In the genomic region with DNA sequence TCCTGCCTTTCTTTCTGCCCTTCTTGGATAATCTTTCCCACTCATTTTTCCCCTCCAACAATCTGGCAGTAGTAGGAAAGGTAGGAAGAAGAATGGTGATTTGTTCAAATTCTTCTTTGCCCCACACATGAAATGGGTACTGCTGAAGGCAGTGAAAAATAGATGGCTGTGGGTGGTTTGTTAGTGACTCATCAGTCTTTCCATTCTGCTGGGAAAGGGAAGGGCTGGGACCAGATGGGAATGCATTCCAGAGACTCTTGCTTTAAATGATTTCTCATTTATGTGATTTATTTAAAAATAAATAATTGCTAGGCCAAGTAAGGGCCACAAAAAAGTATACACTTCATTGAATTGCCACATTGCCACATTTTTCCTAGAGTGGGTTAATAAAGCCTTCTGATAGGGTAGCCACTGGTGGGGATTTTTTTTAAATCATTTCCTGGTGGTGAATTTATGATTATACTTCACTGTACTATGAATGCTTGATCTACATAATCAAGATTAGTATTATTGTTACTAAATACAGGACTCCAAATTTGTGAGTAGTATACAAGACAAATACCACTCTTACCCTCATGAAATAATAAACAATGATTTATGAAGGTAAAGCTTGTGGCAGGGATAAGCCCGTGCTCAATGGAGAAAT, we compare ENCODE assay signal across 8 cellular contexts.
DNase-seq lines count a peak whose midpoint lies in the region; ATAC-seq and TF ChIP-seq lines count a peak whose summit lies in the region.

No MANE protein-coding gene starts in this region.

- ATAC-seq in heart right ventricle, result peak in 6 of 8 donors; percentile 63 to 93 (median 82)
- ATAC-seq in GM19351 (IDR thresholded peaks at IDR 0.05; ENCODE audit: unreplicated experiment), result no peak
- ATAC-seq in HG03159 (IDR thresholded peaks at IDR 0.05; ENCODE audit: unreplicated experiment), result no peak
- no peak for ATAC-seq in HG03565 (IDR thresholded peaks at IDR 0.05; ENCODE audit: unreplicated experiment)

- H3K4me3 ChIP-seq in adrenal gland (no peak overlapping the region), heart right ventricle (no peak overlapping the region), skeletal muscle satellite cell (ENCODE audit: low read length) (peak overlapping the region; percentile 19)

- H3K36me3 ChIP-seq in adrenal gland (replicated peaks in 1 of 2) (no peaks in the 10 kb centered on the region), heart right ventricle (no peaks in the 10 kb centered on the region), skeletal muscle satellite cell (ENCODE audit: insufficient read depth, low read length) (no peaks in the 10 kb centered on the region)

- no peaks in the 10 kb centered on the region for H3K27me3 ChIP-seq in adrenal gland
- no peaks in the 10 kb centered on the region for H3K27me3 ChIP-seq in heart right ventricle
- H3K27me3 ChIP-seq in skeletal muscle satellite cell (ENCODE audit: control insufficient read depth, insufficient read depth, low read length), result no peaks in the 10 kb centered on the region

- WGBS in adrenal gland, 4 donors, result 29 to 52% (median 39%) methylated on average over 1 of the region's 1 CpG
- 84 to 94% methylated on average over 1 of the region's 1 CpG for WGBS in heart right ventricle, 2 donors

- no peak for TF ChIP-seq POLR2A in adrenal gland (IDR thresholded peaks at IDR 0.05)

- TF ChIP-seq CTCF in adrenal gland (IDR thresholded peaks at IDR 0.05) (no peak), heart right ventricle (IDR thresholded peaks at IDR 0.05) (no peak)

- peak overlapping the region; percentile 69 for H3K4me2 ChIP-seq in skeletal muscle satellite cell (ENCODE audit: low read length)

- DNase-seq in H4 (ENCODE audit: low spot score) (peak; percentile 93), adrenal gland (peak in 5 of 7 donors; percentile 22 to 59 (median 26)), heart right ventricle (no peak)
- no peak for DNase-seq in activated naive CD4-positive, alpha-beta T cell treated with Interleukin-2 at 50 U/mL for 16 hours

- peak overlapping the region; percentile 13 for H3K9ac ChIP-seq in skeletal muscle satellite cell (ENCODE audit: low read depth, low read length)

- H3K9me3 ChIP-seq in adrenal gland (replicated peaks in 1 of 3) (no peaks in the 10 kb centered on the region), heart right ventricle (peaks cover 0 to 24% (median 6%) of the 10 kb centered on the region in 11 donors), skeletal muscle satellite cell (replicated peaks; ENCODE audit: low read length) (no peaks in the 10 kb centered on the region)

- H3K27ac ChIP-seq in adrenal gland, result peak overlapping the region in 2 of 5 donors; percentile 50 to 73
- H3K27ac ChIP-seq in heart right ventricle, result peak overlapping the region in 6 of 10 donors; percentile 11 to 66 (median 43)

- peaks cover 11 to 31% of the 10 kb centered on the region in 2 donors for H3K4me1 ChIP-seq in adrenal gland (replicated peaks in 1 of 2)
- peaks cover 3 to 37% (median 19%) of the 10 kb centered on the region in 9 donors for H3K4me1 ChIP-seq in heart right ventricle
- peaks cover 28% of the 10 kb centered on the region for H3K4me1 ChIP-seq in skeletal muscle satellite cell (ENCODE audit: control insufficient read depth, insufficient read depth, low read length)

- intact Hi-C loops in adrenal gland (cut with DNase I), result no loop called here
- intact Hi-C loops in heart right ventricle (cut with DNase I), result no loop called here

Comparison
In these comparisons a context has a peak if more than half of its experiments do, and no peak if none do; other contexts are left out.
1. DNase-seq: peak in H4 (single experiment) and adrenal gland (5 of 7); none in heart right ventricle (0 of 2) and activated naive CD4-positive, alpha-beta T cell treated with Interleukin-2 at 50 U/mL for 16 hours (single experiment).
2. ATAC-seq: peak in heart right ventricle (6 of 8); none in GM19351 (single experiment), HG03159 (single experiment) and HG03565 (single experiment).